Comparison of ENCODE assay signal across 18 cellular contexts in genomic region chr12:114443607-114444421, GRCh38. TPM values are rescaled to one million over a fixed set of nuclear protein-coding genes. Genes with fewer than 3 reads are reported as not detected.
"Had no signal": no experiment of that assay in that cellular context is flagged by ENCODE, and none has a peak within 500 bp of the region (broad histone marks: within the 10 kb centered on the region; RNA-seq: fewer than 3 reads in every experiment).

No MANE protein-coding gene starts in this region.

- H3K36me3 Mint-ChIP-seq: memory B cell; natural killer cell treated with Interleukin-12 subunit alpha and Interleukin-12 subunit beta and Interleukin-15 and Interleukin-18, amount 100 ng/mL, for 72 hours had no signal

- H3K27ac Mint-ChIP-seq: memory B cell; natural killer cell treated with Interleukin-12 subunit alpha and Interleukin-12 subunit beta and Interleukin-15 and Interleukin-18, amount 100 ng/mL, for 72 hours; stimulated activated naive CD8-positive, alpha-beta T cell treated with anti-CD3 and anti-CD28 coated beads, Interleukin-15, amount 100 ng/mL, for 72 hours; T-helper 2 cell treated with Interferon-gamma antibody and Interleukin-4, amounts not matched to agents 5 μg/mL and 100 μg/mL, for 36 hours had no signal

- H3K4me3 Mint-ChIP-seq: activated T-cell treated with anti-CD3 and anti-CD28 coated beads, Interleukin-2, amount 50 U/mL, for 4 hours; memory B cell; natural killer cell treated with Interleukin-12 subunit alpha and Interleukin-12 subunit beta and Interleukin-15 and Interleukin-18, amount 100 ng/mL, for 72 hours; stimulated activated naive CD8-positive, alpha-beta T cell treated with anti-CD3 and anti-CD28 coated beads, Interleukin-15, amount 100 ng/mL, for 72 hours; T-helper 2 cell treated with Interferon-gamma antibody and Interleukin-4, amounts not matched to agents 5 μg/mL and 100 μg/mL, for 36 hours had no signal

- H3K27ac ChIP-seq: colonic mucosa, psoas muscle, thoracic aorta had no signal

- H3K36me3 ChIP-seq: colonic mucosa, thoracic aorta had no signal

- H3K9me3 ChIP-seq: colonic mucosa, psoas muscle, thoracic aorta had no signal

- H3K4me3 ChIP-seq: colonic mucosa, psoas muscle, thoracic aorta had no signal

- H3K9me3 Mint-ChIP-seq: activated T-cell treated with anti-CD3 and anti-CD28 coated beads, Interleukin-2, amount 50 U/mL, for 4 hours; natural killer cell treated with Interleukin-12 subunit alpha and Interleukin-12 subunit beta and Interleukin-15 and Interleukin-18, amount 100 ng/mL, for 72 hours; stimulated activated naive CD8-positive, alpha-beta T cell treated with anti-CD3 and anti-CD28 coated beads, Interleukin-15, amount 100 ng/mL, for 72 hours; T-helper 2 cell treated with Interferon-gamma antibody and Interleukin-4, amounts not matched to agents 5 μg/mL and 100 μg/mL, for 36 hours had no signal

- H3K4me1 ChIP-seq: colonic mucosa, psoas muscle had no signal

- ATAC-seq: activated CD4-positive, CD25-positive, alpha-beta regulatory T cell treated with anti-CD3 and anti-CD28 coated beads, Interleukin-2, amount 50 U/mL, for 24 hours; activated T-cell treated with anti-CD3 and anti-CD28 coated beads, Interleukin-2, amount 50 U/mL, for 4 hours; natural killer cell treated with Interleukin-12 subunit alpha and Interleukin-12 subunit beta and Interleukin-15 and Interleukin-18, amount 100 ng/mL, for 72 hours; psoas muscle; stimulated activated naive CD8-positive, alpha-beta T cell treated with anti-CD3 and anti-CD28 coated beads, Interleukin-15, amount 100 ng/mL, for 72 hours had no signal

- DNase-seq: activated CD4-positive, alpha-beta T cell treated with anti-CD3 and anti-CD28 coated beads, Interleukin-2, amount 50 U/mL, for 48 hours; activated gamma-delta T cell; activated T-cell treated with anti-CD3 and anti-CD28 coated beads, Interleukin-2, amount 50 U/mL, for 4 hours; caudate nucleus; colonic mucosa; effector CD4-positive, alpha-beta T cell; hypothalamus; psoas muscle; stimulated activated CD4-positive, alpha-beta T cell treated with anti-CD3 and anti-CD28 coated beads, Interleukin-2, amount 100 ng/mL, for 48 hours; stimulated activated CD8-positive, alpha-beta memory T cell treated with anti-CD3 and anti-CD28 coated beads, Interleukin-4, amount 100 ng/mL, for 48 hours; stimulated activated naive CD8-positive, alpha-beta T cell treated with anti-CD3 and anti-CD28 coated beads, Interleukin-15, amount 100 ng/mL, for 72 hours had no signal

RNA-seq across cellular contexts. Expression of gene TBX5, which starts 37.9 kb away (rescaled TPM):
- total RNA-seq: activated T-cell treated with anti-CD3 and anti-CD28 coated beads, Interleukin-2, amount 50 U/mL, for 4 hours; colonic mucosa; frontal cortex; natural killer cell treated with Interleukin-12 subunit alpha and Interleukin-12 subunit beta and Interleukin-15 and Interleukin-18, amount 100 ng/mL, for 72 hours; omental fat pad had no signal
- polyA plus RNA-seq: psoas muscle had no signal
